In genomic region chr2:63226297-63226696, GRCh38 we compare ENCODE assay signal across 20 cellular contexts.
A peak's percentile ranks its signal among the peaks of the same experiment; 100 is the strongest.
DNase-seq lines count a peak whose midpoint lies in the region; TF ChIP-seq lines count a peak whose summit lies in the region.
"Had no signal": no experiment of that assay in that cellular context is flagged by ENCODE, and none has a peak within 500 bp of the region (broad histone marks: within the 10 kb centered on the region; RNA-seq: fewer than 3 reads in every experiment).

No MANE protein-coding gene starts in this region.

- TF ChIP-seq CTCF in 22Rv1 (IDR thresholded peaks at IDR 0.05) (no peak), mammary epithelial cell (conservative IDR thresholded peaks at IDR 0.05 in 1 of 2, IDR thresholded peaks at IDR 0.05 in 1 of 2; ENCODE audit: extremely low read depth in 1 of 2, insufficient read depth in 1 of 2, low read depth in 1 of 2, low read length in 2 of 2) (no peak)

- H3K36me3 ChIP-seq in mammary epithelial cell (ENCODE audit: insufficient read depth, low read length) = no peaks in the 10 kb centered on the region
- no peaks in the 10 kb centered on the region for H3K36me3 ChIP-seq in HAP-1 (replicated peaks)
- H3K36me3 ChIP-seq: BLaER1 treated with 17β-estradiol and CSF1 and Interleukin-3, amounts not matched to agents 10 nM and 100 nM; Peyer's patch had no signal

- dilution Hi-C loops in mammary epithelial cell (cut with HindIII; ENCODE audit: low sequenced_read_pairs) = no loop called here

- no peak overlapping the region for H3K9ac ChIP-seq in mammary epithelial cell (ENCODE audit: insufficient read depth, low read length)
- H3K9ac ChIP-seq: BLaER1 treated with 17β-estradiol and CSF1 and Interleukin-3, amounts not matched to agents 10 nM and 100 nM had no signal

- H3K27me3 ChIP-seq in mammary epithelial cell (ENCODE audit: insufficient read depth, low read length) (no peaks in the 10 kb centered on the region), HAP-1 (ENCODE audit: low read depth) (no peaks in the 10 kb centered on the region)
- H3K27me3 ChIP-seq: BLaER1 treated with 17β-estradiol and CSF1 and Interleukin-3, amounts not matched to agents 10 nM and 100 nM; Peyer's patch had no signal

- H4K20me1 ChIP-seq in mammary epithelial cell (ENCODE audit: insufficient read depth, low read length) = no peaks in the 10 kb centered on the region
- H4K20me1 ChIP-seq: BLaER1 treated with 17β-estradiol and CSF1 and Interleukin-3, amounts not matched to agents 10 nM and 100 nM had no signal

- no peaks in the 10 kb centered on the region for H3K9me3 ChIP-seq in mammary epithelial cell (replicated peaks; ENCODE audit: insufficient read depth, low read length)
- no peaks in the 10 kb centered on the region; the same call in 1 of the 2 replicates for H3K9me3 ChIP-seq in HAP-1
- H3K9me3 ChIP-seq: Peyer's patch had no signal

- H3K4me3 ChIP-seq in mammary epithelial cell (replicated peaks in 1 of 3; ENCODE audit: insufficient read depth in 1 of 3, low read depth in 2 of 3, low read length in 3 of 3) = peak overlapping the region in 1 of 3 experiments; percentile 14
- no peak overlapping the region for H3K4me3 ChIP-seq in HAP-1
- H3K4me3 ChIP-seq: BLaER1 treated with 17β-estradiol and CSF1 and Interleukin-3, amounts not matched to agents 10 nM and 100 nM; GM23338; Peyer's patch had no signal

- H2AFZ ChIP-seq in mammary epithelial cell (ENCODE audit: low read depth, low read length) = no peak overlapping the region
- H2AFZ ChIP-seq: GM23338 had no signal

- H3K4me1 ChIP-seq in mammary epithelial cell (ENCODE audit: insufficient read depth, low read length) (no peaks in the 10 kb centered on the region), HAP-1 (0 out of 2 replicates have a peak, but pooled peaks cover 3% of the 10 kb centered on the region)
- H3K4me1 ChIP-seq: BLaER1 treated with 17β-estradiol and CSF1 and Interleukin-3, amounts not matched to agents 10 nM and 100 nM; Peyer's patch had no signal

- DNase-seq in LoVo (ENCODE audit: low spot score) = peak; percentile 3
- peak; percentile 8 for DNase-seq in mammary epithelial cell
- peak; percentile 27 for DNase-seq in renal cortical epithelial cell (ENCODE audit: low read depth)
- no peak for DNase-seq in stimulated activated CD4-positive, alpha-beta T cell treated with anti-CD3 and anti-CD28 coated beads, Interleukin-12 subunit alpha, Interleukin-12 subunit beta, amount 100 ng/mL, for 4 hours
- no peak for DNase-seq in dedifferentiated amniotic fluid mesenchymal stem cell (ENCODE audit: extremely low spot score)
- DNase-seq in HAP-1 (ENCODE audit: low spot score in 2 of 2) = no peak
- DNase-seq: AML-193; CD4-positive, alpha-beta T cell; H9; KBM-7; NCI-H1092; NCI-H1417 treated with DMSO at 0.1 percent for 48 hours; NCI-H1694 treated with DMSO at 0.1 percent for 48 hours; NCI-H2081; NCI-H2227 treated with DMSO at 0.1 percent for 48 hours; NCI-H526 treated with DMSO at 0.1 percent for 48 hours; Peyer's patch had no signal

- intact Hi-C loops in mammary epithelial cell (cut with micrococcal nuclease) = no loop called here

- H3K4me2 ChIP-seq in mammary epithelial cell (ENCODE audit: insufficient read depth, low read depth, low read length) = peak overlapping the region; percentile 54
- H3K4me2 ChIP-seq: BLaER1 treated with 17β-estradiol and CSF1 and Interleukin-3, amounts not matched to agents 10 nM and 100 nM; GM23338 had no signal

- peak overlapping the region; percentile 73 for H3K27ac ChIP-seq in 22Rv1
- no peak overlapping the region for H3K27ac ChIP-seq in mammary epithelial cell (ENCODE audit: insufficient read depth, low read depth, low read length)
- H3K27ac ChIP-seq: BLaER1 treated with 17β-estradiol and CSF1 and Interleukin-3, amounts not matched to agents 10 nM and 100 nM; Peyer's patch had no signal

- 0% methylated on average over 1 of the region's 1 CpG for WGBS in mammary epithelial cell (ENCODE audit: low coverage, missing lambda C conversion rate)

- CTCF ChIA-PET in mammary epithelial cell (lab: Charles Lee; ENCODE audit: low non-redundant PET) = no interaction called here

- in situ Hi-C loops in mammary epithelial cell (cut with MboI; ENCODE audit: low sequenced_read_pairs in 2 of 2) (no loop called here), HAP-1 (cut with MboI; ENCODE audit: low sequenced_read_pairs) (no loop called here)

- H3K79me2 ChIP-seq in mammary epithelial cell (ENCODE audit: insufficient read depth, low read length) = no peaks in the 10 kb centered on the region

- no TSS peak for BruUV-seq in mammary epithelial cell (replicated peaks; lab: Mats Ljungman, UMichigan)

Comparison
In these comparisons a context has a peak if more than half of its experiments do, and no peak if none do; other contexts are left out.
1. DNase-seq: peak in LoVo (single experiment), mammary epithelial cell (single experiment) and renal cortical epithelial cell (single experiment); none in stimulated activated CD4-positive, alpha-beta T cell treated with anti-CD3 and anti-CD28 coated beads, Interleukin-12 subunit alpha, Interleukin-12 subunit beta, amount 100 ng/mL, for 4 hours (single experiment), dedifferentiated amniotic fluid mesenchymal stem cell (single experiment) and HAP-1 (0 of 2).